ENCODE assay signal across 8 cellular contexts in the genomic region with DNA sequence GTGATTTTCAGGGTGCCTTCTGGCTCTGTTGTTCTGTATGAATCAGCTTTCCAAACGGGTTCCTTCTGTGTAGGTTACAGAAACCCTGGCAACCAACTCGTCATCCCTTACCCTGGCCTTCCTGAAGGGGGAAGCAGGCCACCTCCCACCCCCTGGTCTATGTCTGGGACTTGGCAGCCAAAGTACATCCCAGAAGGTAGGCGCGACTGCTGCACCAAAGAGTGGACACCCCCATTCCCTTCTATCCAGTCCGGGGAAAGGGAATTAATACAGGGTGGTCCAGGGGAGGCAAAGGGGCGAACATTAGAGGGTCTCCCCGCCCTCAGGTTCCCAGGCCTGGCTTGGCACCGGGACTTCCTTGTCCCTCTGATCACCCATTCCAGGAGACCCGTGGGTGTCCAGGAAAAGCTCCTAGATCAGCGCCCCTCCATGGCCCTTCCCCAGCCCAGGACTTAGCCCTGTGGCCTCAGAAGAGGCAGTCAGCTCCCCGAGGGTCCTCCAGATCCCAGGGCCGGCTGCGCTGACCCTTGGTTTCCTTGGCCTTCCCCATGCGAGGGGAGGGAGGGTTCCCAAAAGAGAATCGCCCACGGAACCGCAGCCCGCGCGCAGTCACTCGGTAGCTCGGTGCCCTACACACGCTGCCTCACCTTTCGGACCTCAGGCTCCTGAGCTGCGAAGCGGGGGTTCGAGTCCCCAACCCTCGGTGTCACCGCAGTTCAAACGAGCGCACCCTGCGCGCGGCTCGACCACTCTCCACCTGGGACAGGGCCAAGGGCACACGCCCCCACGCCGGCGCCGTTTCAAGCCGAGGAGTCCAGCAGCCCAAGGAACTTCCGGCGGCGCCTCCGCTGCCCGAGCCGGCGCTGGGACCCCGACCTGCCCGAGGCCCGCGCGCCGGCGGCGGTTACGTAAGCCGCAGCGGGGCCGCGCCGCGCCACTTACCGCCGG. TPM values are rescaled to one million over a fixed set of nuclear protein-coding genes. Genes with fewer than 3 reads are reported as not detected.
DNase-seq lines count a peak whose midpoint lies in the region; TF ChIP-seq lines count a peak whose summit lies in the region.

A gene with protein sequence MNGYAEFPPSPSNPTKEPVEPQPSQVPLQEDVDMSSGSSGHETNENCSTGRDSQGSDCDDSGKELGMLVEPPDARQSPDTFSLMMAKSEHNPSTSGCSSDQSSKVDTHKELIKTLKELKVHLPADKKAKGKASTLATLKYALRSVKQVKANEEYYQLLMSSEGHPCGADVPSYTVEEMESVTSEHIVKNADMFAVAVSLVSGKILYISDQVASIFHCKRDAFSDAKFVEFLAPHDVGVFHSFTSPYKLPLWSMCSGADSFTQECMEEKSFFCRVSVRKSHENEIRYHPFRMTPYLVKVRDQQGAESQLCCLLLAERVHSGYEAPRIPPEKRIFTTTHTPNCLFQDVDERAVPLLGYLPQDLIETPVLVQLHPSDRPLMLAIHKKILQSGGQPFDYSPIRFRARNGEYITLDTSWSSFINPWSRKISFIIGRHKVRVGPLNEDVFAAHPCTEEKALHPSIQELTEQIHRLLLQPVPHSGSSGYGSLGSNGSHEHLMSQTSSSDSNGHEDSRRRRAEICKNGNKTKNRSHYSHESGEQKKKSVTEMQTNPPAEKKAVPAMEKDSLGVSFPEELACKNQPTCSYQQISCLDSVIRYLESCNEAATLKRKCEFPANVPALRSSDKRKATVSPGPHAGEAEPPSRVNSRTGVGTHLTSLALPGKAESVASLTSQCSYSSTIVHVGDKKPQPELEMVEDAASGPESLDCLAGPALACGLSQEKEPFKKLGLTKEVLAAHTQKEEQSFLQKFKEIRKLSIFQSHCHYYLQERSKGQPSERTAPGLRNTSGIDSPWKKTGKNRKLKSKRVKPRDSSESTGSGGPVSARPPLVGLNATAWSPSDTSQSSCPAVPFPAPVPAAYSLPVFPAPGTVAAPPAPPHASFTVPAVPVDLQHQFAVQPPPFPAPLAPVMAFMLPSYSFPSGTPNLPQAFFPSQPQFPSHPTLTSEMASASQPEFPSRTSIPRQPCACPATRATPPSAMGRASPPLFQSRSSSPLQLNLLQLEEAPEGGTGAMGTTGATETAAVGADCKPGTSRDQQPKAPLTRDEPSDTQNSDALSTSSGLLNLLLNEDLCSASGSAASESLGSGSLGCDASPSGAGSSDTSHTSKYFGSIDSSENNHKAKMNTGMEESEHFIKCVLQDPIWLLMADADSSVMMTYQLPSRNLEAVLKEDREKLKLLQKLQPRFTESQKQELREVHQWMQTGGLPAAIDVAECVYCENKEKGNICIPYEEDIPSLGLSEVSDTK (N-terminal part only) (minus strand): TSS at position 909 of the 948 bp plus-strand sequence. CDS start 10,674 bp downstream, outside the sequence.

- H4K8ac ChIP-seq in mesendoderm (ENCODE audit: low read depth, low read length) = no peak within 1 kb of the TSS

- no peaks in the 10 kb centered on the region for H3K36me3 ChIP-seq in endocrine pancreas (ENCODE audit: control insufficient read depth, insufficient read depth, low read length)
- H3K36me3 ChIP-seq in mesendoderm (ENCODE audit: control insufficient read depth, insufficient read depth, low read length) = no peaks in the 10 kb centered on the region

- H2BK15ac ChIP-seq in mesendoderm (replicated peaks; ENCODE audit: low read depth) = no peak within 1 kb of the TSS

- peak within 1 kb of the TSS; percentile 69 for H3K4me2 ChIP-seq in mesendoderm (ENCODE audit: low read length)

- TF ChIP-seq POLR2A in NB4 (IDR thresholded peaks at IDR 0.05; ENCODE audit: extremely low read depth, insufficient read length) = no peak

- no peak within 1 kb of the TSS for H3K4ac ChIP-seq in mesendoderm (ENCODE audit: low read depth, low read length)

- peak; percentile 1 for TF ChIP-seq CTCF in NB4 (IDR thresholded peaks at IDR 0.05; ENCODE audit: low read depth, low read length)

- no CpG with 5 or more reads among the region's 65 CpGs for WGBS in mesendoderm (ENCODE audit: extremely low coverage, insufficient coverage, low lambda C conversion rate)

- H3K18ac ChIP-seq in mesendoderm (ENCODE audit: low read length) = no peak within 1 kb of the TSS

- H3K79me2 ChIP-seq in mesendoderm (ENCODE audit: control insufficient read depth, insufficient read depth, low read length) = peaks cover 5% of the 10 kb centered on the region

- peak within 1 kb of the TSS; percentile 64 for H3K27ac ChIP-seq in mesendoderm (ENCODE audit: low read depth, low read length)

- peak within 1 kb of the TSS; percentile 79 for H3K4me3 ChIP-seq in NB4 (ENCODE audit: low read depth, low read length)
- H3K4me3 ChIP-seq in endocrine pancreas (ENCODE audit: control insufficient read depth, insufficient read depth, low read length) = peak within 1 kb of the TSS; percentile 84
- H3K4me3 ChIP-seq in mesendoderm (ENCODE audit: low read length) = peak within 1 kb of the TSS; percentile 44

- H4K5ac ChIP-seq in mesendoderm (ENCODE audit: low read length) = no peak within 1 kb of the TSS

- no peak within 1 kb of the TSS for H2BK120ac ChIP-seq in mesendoderm (ENCODE audit: low read depth, low read length)

- peak within 1 kb of the TSS; percentile 96 for H3K27ac Mint-ChIP-seq in activated CD4-positive, alpha-beta T cell treated with anti-CD3 and anti-CD28 coated beads, Interleukin-2, amount 10 ng/mL, durations not matched to agents 7 days and 5 days
- peak within 1 kb of the TSS; percentile 88 for H3K27ac Mint-ChIP-seq in stimulated activated naive CD8-positive, alpha-beta T cell treated with anti-CD3 and anti-CD28 coated beads, Interleukin-15, Interleukin-2, amounts not matched to agents 100 ng/mL and 50 ng/mL, for 24 hours

- no peaks in the 10 kb centered on the region for H3K27me3 Mint-ChIP-seq in activated CD4-positive, alpha-beta T cell treated with anti-CD3 and anti-CD28 coated beads, Interleukin-2, amount 10 ng/mL, durations not matched to agents 7 days and 5 days
- H3K27me3 Mint-ChIP-seq in stimulated activated naive CD8-positive, alpha-beta T cell treated with anti-CD3 and anti-CD28 coated beads, Interleukin-15, Interleukin-2, amounts not matched to agents 100 ng/mL and 50 ng/mL, for 24 hours = no peaks in the 10 kb centered on the region

- H3K4me1 ChIP-seq in endocrine pancreas (ENCODE audit: control insufficient read depth, insufficient read depth, low read length) (peaks cover 5% of the 10 kb centered on the region), mesendoderm (ENCODE audit: control insufficient read depth, low read depth, low read length) (peaks cover 14% of the 10 kb centered on the region)

- peak; percentile 72 for DNase-seq in activated effector memory CD4-positive, alpha-beta T cell treated with anti-CD3 and anti-CD28 coated beads, Interleukin-2, amount 50 U/mL, for 16 hours
- DNase-seq in activated effector memory CD4-positive, alpha-beta T cell treated with Interleukin-2 at 50 U/mL for 16 hours = no peak
- DNase-seq in HEK293T (ENCODE audit: extremely low spot score) (peak; percentile 59), NB4 (ENCODE audit: low read depth) (peak; percentile 75), mesendoderm (peak; percentile 92)
- peak; percentile 15 for DNase-seq in activated CD4-positive, alpha-beta T cell treated with anti-CD3 and anti-CD28 coated beads, Interleukin-2, amount 10 ng/mL, durations not matched to agents 7 days and 5 days

- peaks cover 29% of the 10 kb centered on the region for H3K4me1 Mint-ChIP-seq in activated CD4-positive, alpha-beta T cell treated with anti-CD3 and anti-CD28 coated beads, Interleukin-2, amount 10 ng/mL, durations not matched to agents 7 days and 5 days
- peaks cover 46% of the 10 kb centered on the region for H3K4me1 Mint-ChIP-seq in stimulated activated naive CD8-positive, alpha-beta T cell treated with anti-CD3 and anti-CD28 coated beads, Interleukin-15, Interleukin-2, amounts not matched to agents 100 ng/mL and 50 ng/mL, for 24 hours (ENCODE audit: low read depth)

- H3K27me3 ChIP-seq in endocrine pancreas (ENCODE audit: control insufficient read depth, insufficient read depth, low read length) (no peaks in the 10 kb centered on the region), mesendoderm (ENCODE audit: insufficient read depth, low read length, poor library complexity) (no peaks in the 10 kb centered on the region)

- no peaks in the 10 kb centered on the region for H3K9me3 Mint-ChIP-seq in activated CD4-positive, alpha-beta T cell treated with anti-CD3 and anti-CD28 coated beads, Interleukin-2, amount 10 ng/mL, durations not matched to agents 7 days and 5 days
- no peaks in the 10 kb centered on the region for H3K9me3 Mint-ChIP-seq in stimulated activated naive CD8-positive, alpha-beta T cell treated with anti-CD3 and anti-CD28 coated beads, Interleukin-15, Interleukin-2, amounts not matched to agents 100 ng/mL and 50 ng/mL, for 24 hours

- H3K56ac ChIP-seq in mesendoderm (ENCODE audit: low read length) = peak within 1 kb of the TSS; percentile 83

- CTCF ChIA-PET in HEK293T (lab: Yijun Ruan, JAX) = interaction anchor here (0.6 to 1.1 kb wide), 3 partner anchors 13 to 512 kb away, joined by 3 to 4 read pairs (median 3); no protein-coding TSS in a partner anchor
- CTCF ChIA-PET in activated CD4-positive, alpha-beta T cell treated with anti-CD3 and anti-CD28 coated beads, Interleukin-2, amount 10 ng/mL, durations not matched to agents 7 days and 5 days (lab: Charles Lee) = interaction anchor here (0.9 kb wide), 2 partner anchors 14 to 16 kb away, joined by 3 to 4 read pairs; no protein-coding TSS in a partner anchor

- H3K9me3 ChIP-seq in endocrine pancreas (ENCODE audit: control insufficient read depth, low read length) = no peaks in the 10 kb centered on the region

- peaks cover 10% of the 10 kb centered on the region for H3K79me1 ChIP-seq in mesendoderm (ENCODE audit: low read length)

- H3K9ac ChIP-seq in endocrine pancreas (ENCODE audit: control insufficient read depth, insufficient read depth, low read length) (peak within 1 kb of the TSS; percentile 98), mesendoderm (ENCODE audit: low read length) (peak within 1 kb of the TSS; percentile 69)

- H2BK5ac ChIP-seq in mesendoderm (ENCODE audit: low read length) = no peak within 1 kb of the TSS

- peak within 1 kb of the TSS; percentile 88 for H3K4me3 Mint-ChIP-seq in activated CD4-positive, alpha-beta T cell treated with anti-CD3 and anti-CD28 coated beads, Interleukin-2, amount 10 ng/mL, durations not matched to agents 7 days and 5 days
- peak within 1 kb of the TSS; percentile 90 for H3K4me3 Mint-ChIP-seq in stimulated activated naive CD8-positive, alpha-beta T cell treated with anti-CD3 and anti-CD28 coated beads, Interleukin-15, Interleukin-2, amounts not matched to agents 100 ng/mL and 50 ng/mL, for 24 hours

- POLR2A ChIA-PET in HEK293T (lab: Yijun Ruan, JAX) = no interaction called here
- POLR2A ChIA-PET in activated CD4-positive, alpha-beta T cell treated with anti-CD3 and anti-CD28 coated beads, Interleukin-2, amount 10 ng/mL, durations not matched to agents 7 days and 5 days (lab: Charles Lee) = interaction anchor here (0.6 kb wide), 1 partner anchor 219 kb away, joined by 3 read pairs; no protein-coding TSS in a partner anchor

- no peak within 1 kb of the TSS for H2AK5ac ChIP-seq in mesendoderm (ENCODE audit: low read length)

- no peaks in the 10 kb centered on the region for H3K36me3 Mint-ChIP-seq in activated CD4-positive, alpha-beta T cell treated with anti-CD3 and anti-CD28 coated beads, Interleukin-2, amount 10 ng/mL, durations not matched to agents 7 days and 5 days (ENCODE audit: low read depth)
- no peaks in the 10 kb centered on the region for H3K36me3 Mint-ChIP-seq in stimulated activated naive CD8-positive, alpha-beta T cell treated with anti-CD3 and anti-CD28 coated beads, Interleukin-15, Interleukin-2, amounts not matched to agents 100 ng/mL and 50 ng/mL, for 24 hours (ENCODE audit: low read depth)

- no peak within 1 kb of the TSS for H3K23ac ChIP-seq in mesendoderm (ENCODE audit: low read length)

RNA-seq across cellular contexts. Expression of the gene that starts here (rescaled TPM):
- total RNA-seq in activated CD4-positive, alpha-beta T cell treated with anti-CD3 and anti-CD28 coated beads, Interleukin-2, amount 10 ng/mL, durations not matched to agents 7 days and 5 days = 10 to 100 TPM; 11.8 to 13.1 TPM
- polyA plus RNA-seq in mesendoderm (2013, experiment 1 of 2) = 2.2 TPM
- polyA plus RNA-seq in mesendoderm (2013, experiment 2 of 2) = 2.0 TPM
